23 cellular contexts compared by ENCODE assay signal in the genomic region with DNA sequence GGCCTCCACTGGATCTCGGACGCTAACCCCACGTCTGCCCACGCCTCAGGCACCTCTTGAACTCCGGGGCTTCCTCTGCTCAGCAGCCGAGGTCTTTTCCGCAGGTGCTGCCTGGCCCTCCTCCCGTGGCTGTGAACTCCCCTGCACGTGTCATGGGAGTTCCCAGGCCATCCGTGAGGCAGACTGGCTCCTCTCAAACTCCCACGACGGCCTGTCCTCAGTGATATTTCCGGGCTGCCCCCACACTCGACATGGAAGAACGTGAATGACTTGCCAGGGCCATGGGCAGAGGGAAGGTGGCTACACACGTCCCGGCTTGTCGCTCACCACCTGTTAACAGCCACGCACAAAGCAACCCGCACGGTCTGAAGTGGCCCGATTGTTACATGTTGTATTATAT.
"Had no signal": no experiment of that assay in that cellular context is flagged by ENCODE, and none has a peak within 500 bp of the region (broad histone marks: within the 10 kb centered on the region; RNA-seq: fewer than 3 reads in every experiment).

No MANE protein-coding gene starts in this region.

- H3K4me1 Mint-ChIP-seq: immature natural killer cell had no signal

- DNase-seq: caudate nucleus; cerebellar nuclear complex; cortex of kidney; effector CD4-positive, alpha-beta T cell; foreskin fibroblast; gastrocnemius medialis; hypothalamus; immature natural killer cell; left lung; mesenchymal stem cell; naive thymus-derived CD8-positive, alpha-beta T cell; stimulated activated CD4-positive, alpha-beta T cell treated with anti-CD3 and anti-CD28 coated beads, Interleukin-2, amount 100 ng/mL, for 24 hours; stimulated activated CD4-positive, alpha-beta T cell treated with anti-CD3 and anti-CD28 coated beads, Interleukin-4, amount 100 ng/mL, for 4 hours; stimulated activated naive B cell treated with anti-CD40 and anti-IgM and Interleukin-4, amounts not matched to agents 10 μg/mL and 1 μg/mL and 100 μg/mL, for 72 hours had no signal

- H3K9me3 Mint-ChIP-seq: immature natural killer cell; stimulated activated naive CD8-positive, alpha-beta T cell treated with anti-CD3 and anti-CD28 coated beads, Interleukin-15, Interleukin-2, amounts not matched to agents 100 ng/mL and 50 ng/mL, for 24 hours had no signal

- H3K27ac ChIP-seq: epithelial cell of prostate, gastrocnemius medialis, left lung, prostate gland, right atrium auricular region, thoracic aorta, tibial nerve, upper lobe of left lung had no signal

- ATAC-seq: esophagus mucosa; gastrocnemius medialis; left lung; naive thymus-derived CD8-positive, alpha-beta T cell; sciatic nerve; stimulated activated naive B cell treated with anti-CD40 and anti-IgM and Interleukin-4, amounts not matched to agents 10 μg/mL and 1 μg/mL and 100 μg/mL, for 72 hours had no signal

- H3K27me3 ChIP-seq: gastrocnemius medialis, left lung, right atrium auricular region, tibial nerve, upper lobe of left lung had no signal

- H3K4me3 Mint-ChIP-seq: immature natural killer cell; naive thymus-derived CD8-positive, alpha-beta T cell; stimulated activated naive B cell treated with anti-CD40 and anti-IgM and Interleukin-4, amounts not matched to agents 10 μg/mL and 1 μg/mL and 100 μg/mL, for 72 hours; stimulated activated naive CD8-positive, alpha-beta T cell treated with anti-CD3 and anti-CD28 coated beads, Interleukin-15, Interleukin-2, amounts not matched to agents 100 ng/mL and 50 ng/mL, for 24 hours had no signal

- H3K4me1 ChIP-seq: gastrocnemius medialis, left lung, prostate gland, right atrium auricular region, tibial nerve, upper lobe of left lung had no signal

- H3K36me3 Mint-ChIP-seq: immature natural killer cell; naive thymus-derived CD8-positive, alpha-beta T cell; stimulated activated naive B cell treated with anti-CD40 and anti-IgM and Interleukin-4, amounts not matched to agents 10 μg/mL and 1 μg/mL and 100 μg/mL, for 72 hours had no signal

- H3K27ac Mint-ChIP-seq: stimulated activated naive B cell treated with anti-CD40 and anti-IgM and Interleukin-4, amounts not matched to agents 10 μg/mL and 1 μg/mL and 100 μg/mL, for 72 hours; stimulated activated naive CD8-positive, alpha-beta T cell treated with anti-CD3 and anti-CD28 coated beads, Interleukin-15, Interleukin-2, amounts not matched to agents 100 ng/mL and 50 ng/mL, for 24 hours had no signal

- H3K36me3 ChIP-seq: gastrocnemius medialis, left lung, prostate gland, right atrium auricular region, thoracic aorta, tibial nerve, upper lobe of left lung had no signal

- H3K9me3 ChIP-seq: gastrocnemius medialis, left lung, prostate gland, thoracic aorta, upper lobe of left lung had no signal

- H3K4me3 ChIP-seq: gastrocnemius medialis, left lung, prostate gland, right atrium auricular region, thoracic aorta, tibial nerve, upper lobe of left lung had no signal
